Comparison of ENCODE assay signal across 24 cellular contexts in the genomic region with DNA sequence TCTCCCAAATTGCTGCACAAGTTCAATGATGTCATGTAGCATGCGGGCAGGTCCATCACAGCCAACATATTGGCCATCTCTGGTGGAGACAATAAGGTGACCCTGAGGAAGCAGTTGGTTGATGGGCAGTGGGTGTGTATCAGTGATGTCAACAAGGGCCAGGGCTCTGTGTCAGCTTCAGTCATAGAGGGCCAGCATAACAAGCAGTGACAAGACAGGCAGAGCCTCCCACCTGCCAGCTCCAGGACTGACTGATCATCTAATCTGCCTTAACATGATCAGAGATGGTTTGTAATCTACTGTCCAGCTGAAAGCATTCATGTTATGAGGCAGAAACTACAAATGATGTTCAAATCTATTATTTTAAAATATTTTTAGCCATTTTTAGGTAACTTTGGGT.
DNase-seq lines count a peak whose midpoint lies in the region; ATAC-seq, FAIRE-seq and TF ChIP-seq lines count a peak whose summit lies in the region.
"Had no signal": no experiment of that assay in that cellular context is flagged by ENCODE, and none has a peak within 500 bp of the region (broad histone marks: within the 10 kb centered on the region; RNA-seq: fewer than 3 reads in every experiment).

No MANE protein-coding gene starts in this region.

- H4K5ac ChIP-seq in IMR-90 (ENCODE audit: low read depth, low read length) = no peak overlapping the region

- no peak for TF ChIP-seq POLR2A in IMR-90 (IDR thresholded peaks at IDR 0.05; ENCODE audit: low read depth, low read length)
- TF ChIP-seq POLR2A in K562 (conservative IDR thresholded peaks at IDR 0.05) = no peak

- peak overlapping the region; percentile 53 for H2AFZ ChIP-seq in IMR-90 (replicated peaks; ENCODE audit: low read length, poor library complexity)
- H2AFZ ChIP-seq in K562 (ENCODE audit: low read depth, low read length) = no peak overlapping the region
- H2AFZ ChIP-seq: GM23338 had no signal

- no peak overlapping the region for H3K18ac ChIP-seq in IMR-90 (ENCODE audit: low read depth, low read length)

- H3K27ac Mint-ChIP-seq in type B pancreatic cell = peak overlapping the region; percentile 22
- H3K27ac Mint-ChIP-seq: CD4-positive, CD25-positive, alpha-beta regulatory T cell; CD8-positive, alpha-beta memory T cell; GM23338; IgD-negative memory B cell had no signal

- H3K36me3 Mint-ChIP-seq in type B pancreatic cell = peaks cover 28% of the 10 kb centered on the region
- peaks cover 47% of the 10 kb centered on the region for H3K36me3 Mint-ChIP-seq in activated T-cell treated with anti-CD3 and anti-CD28 coated beads, Interleukin-2, amount 50 U/mL, for 4 hours (ENCODE audit: insufficient read depth)

- H4K8ac ChIP-seq in IMR-90 (ENCODE audit: low read depth in 2 of 2, low read length in 2 of 2) = no peak overlapping the region

- TF ChIP-seq RAD21 in IMR-90 (IDR thresholded peaks at IDR 0.05; ENCODE audit: low read length) (no peak), K562 (CRISPR knock-in tag; conservative IDR thresholded peaks at IDR 0.05 in 1 of 2, IDR thresholded peaks at IDR 0.05 in 1 of 2) (no peak)

- POLR2A ChIA-PET in IMR-90 (lab: Charles Lee; ENCODE audit: unreplicated experiment) = no interaction called here
- POLR2A ChIA-PET in K562 (lab: Yijun Ruan, JAX) = interaction anchor here (0.6 to 1.5 kb wide), 2 partner anchors 11 to 29 kb away, joined by 3 read pairs; no protein-coding TSS in a partner anchor

- dilution Hi-C loops in IMR-90 (cut with HindIII; ENCODE audit: low sequenced_read_pairs, unreplicated experiment) = no loop called here

- no peak overlapping the region for H3K14ac ChIP-seq in IMR-90 (replicated peaks; ENCODE audit: low read depth, low read length)

- H3K27me3 Mint-ChIP-seq in type B pancreatic cell = no peaks in the 10 kb centered on the region
- no peaks in the 10 kb centered on the region for H3K27me3 Mint-ChIP-seq in activated T-cell treated with anti-CD3 and anti-CD28 coated beads, Interleukin-2, amount 50 U/mL, for 4 hours (ENCODE audit: low read depth)
- H3K27me3 Mint-ChIP-seq: CD4-positive, CD25-positive, alpha-beta regulatory T cell; CD8-positive, alpha-beta memory T cell; IgD-negative memory B cell had no signal

- no peak overlapping the region for H3K4ac ChIP-seq in IMR-90 (ENCODE audit: low read depth, low read length)

- peaks cover 0 to 3% of the 10 kb centered on the region in 2 experiments; a peak in 1 of 4 replicates for H3K79me1 ChIP-seq in IMR-90 (ENCODE audit: low read depth in 1 of 2, low read length in 2 of 2)

- BruUV-seq in IMR-90 (replicated peaks; lab: Mats Ljungman, UMichigan) = no TSS peak
- no TSS peak for BruUV-seq in K562 (replicated peaks; lab: Mats Ljungman, UMichigan)

- intact Hi-C loops in IMR-90 (cut with micrococcal nuclease) = no loop called here
- intact Hi-C loops in K562 (cut with micrococcal nuclease) = no loop called here

- no peak overlapping the region for H3K56ac ChIP-seq in IMR-90 (ENCODE audit: extremely low read depth, insufficient read depth, low read length)

- H3K9me1 ChIP-seq in IMR-90 (ENCODE audit: insufficient read depth, low read length) (peaks cover 6% of the 10 kb centered on the region), K562 (ENCODE audit: control insufficient read depth, insufficient read depth, low read length) (no peaks in the 10 kb centered on the region)

- no peak for FAIRE-seq in K562 (lab: Jason Lieb, UNC)
- FAIRE-seq: A204.1, GM12878, H54, HTR-8/SVneo had no signal

- H4K20me1 ChIP-seq in IMR-90 (ENCODE audit: insufficient read depth, low read length) (no peaks in the 10 kb centered on the region), K562 (replicated peaks; ENCODE audit: control insufficient read depth, insufficient read depth, low read length) (no peaks in the 10 kb centered on the region)

- H2BK5ac ChIP-seq in IMR-90 (ENCODE audit: low read depth, low read length, poor library complexity, severe bottlenecking) = no peak overlapping the region

- no peak for TF ChIP-seq EP300 in K562 (IDR thresholded peaks at IDR 0.05; ENCODE audit: low read length)

- H2BK20ac ChIP-seq in IMR-90 (ENCODE audit: low read depth, low read length) = no peak overlapping the region

- no peak for ATAC-seq in IMR-90 (ENCODE audit: low read depth)
- ATAC-seq in K562 = no peak
- no peak for ATAC-seq in HG03565 (IDR thresholded peaks at IDR 0.05; ENCODE audit: unreplicated experiment)
- ATAC-seq in activated T-cell treated with anti-CD3 and anti-CD28 coated beads, Interleukin-2, amount 50 U/mL, for 4 hours = no peak
- ATAC-seq: GM12878, GM23338 had no signal

- no peak overlapping the region for H2AK9ac ChIP-seq in IMR-90 (replicated peaks; ENCODE audit: low read depth, low read length, poor library complexity)

- DNase-seq in IMR-90 (no peak), K562 (ENCODE audit: extremely low read depth in 1 of 4, low spot score in 3 of 4) (no peak), epithelial cell of prostate (ENCODE audit: low read depth, low spot score) (no peak), type B pancreatic cell (ENCODE audit: extremely low spot score, unreplicated experiment) (no peak), coronary artery (ENCODE audit: low spot score) (no peak)
- DNase-seq in activated T-cell treated with anti-CD3 and anti-CD28 coated beads, Interleukin-2, amount 50 U/mL, for 4 hours = no peak
- DNase-seq: ACHN; BE2C; C1 segment of cervical spinal cord; CD4-positive, CD25-positive, alpha-beta regulatory T cell; CD8-positive, alpha-beta memory T cell; COR-L47; DMS 273 treated with DMSO at 0.1 percent for 48 hours; DMS53; DND-41; EL; HCEC 1CT had no signal

- CTCF ChIA-PET in IMR-90 (lab: Yijun Ruan, JAX) = no interaction called here
- CTCF ChIA-PET in K562 (lab: Yijun Ruan, JAX; ENCODE audit: low intra/inter-chr PET ratio) = no interaction called here

- H3K4me2 ChIP-seq in IMR-90 (ENCODE audit: low read depth, low read length) = no peak overlapping the region
- H3K4me2 ChIP-seq in K562 (ENCODE audit: insufficient read depth, low read length) = no peak overlapping the region
- H3K4me2 ChIP-seq: GM23338 had no signal

- no peak overlapping the region for H3K4me3 Mint-ChIP-seq in type B pancreatic cell
- no peak overlapping the region for H3K4me3 Mint-ChIP-seq in activated T-cell treated with anti-CD3 and anti-CD28 coated beads, Interleukin-2, amount 50 U/mL, for 4 hours
- H3K4me3 Mint-ChIP-seq: CD8-positive, alpha-beta memory T cell; GM23338 had no signal

- no peak overlapping the region for H2BK120ac ChIP-seq in IMR-90 (ENCODE audit: low read depth, low read length)

- H3K9me3 ChIP-seq in IMR-90 (ENCODE audit: control insufficient read depth, insufficient read depth, low read length) = no peaks in the 10 kb centered on the region
- no peaks in the 10 kb centered on the region for H3K9me3 ChIP-seq in K562 (replicated peaks; ENCODE audit: control insufficient read depth, insufficient read depth, low read depth, low read length)
- H3K9me3 ChIP-seq: BE2C had no signal

- H3K4me1 Mint-ChIP-seq in type B pancreatic cell (ENCODE audit: unreplicated experiment) = peaks cover 6% of the 10 kb centered on the region
- peaks cover 29% of the 10 kb centered on the region for H3K4me1 Mint-ChIP-seq in activated T-cell treated with anti-CD3 and anti-CD28 coated beads, Interleukin-2, amount 50 U/mL, for 4 hours (ENCODE audit: low read depth)

- no peak overlapping the region for H3K9ac ChIP-seq in IMR-90 (ENCODE audit: low read depth, low read length)
- H3K9ac ChIP-seq in K562 (ENCODE audit: insufficient read depth in 1 of 2, low read depth in 2 of 2, low read length in 2 of 2) = no peak overlapping the region

- H3K23ac ChIP-seq in IMR-90 (ENCODE audit: low read depth, low read length) = no peak overlapping the region

- no peaks in the 10 kb centered on the region for H3K79me2 ChIP-seq in K562 (ENCODE audit: control insufficient read depth, insufficient read depth, low read length)

- in situ Hi-C loops in IMR-90 (cut with MboI; ENCODE audit: low sequenced_read_pairs) (no loop called here), K562 (cut with MboI) (no loop called here)

- peak overlapping the region; percentile 59; the same call in 1 of the 2 replicates for H2AK5ac ChIP-seq in IMR-90 (ENCODE audit: low read depth, low read length)

- H3K36me3 ChIP-seq in IMR-90 (ENCODE audit: control insufficient read depth, insufficient read depth, low read length) (peaks cover 15% of the 10 kb centered on the region), K562 (ENCODE audit: control insufficient read depth, insufficient read depth, low read length) (peaks cover 45% of the 10 kb centered on the region; the same call in 2 of the 3 replicates)
- H3K36me3 ChIP-seq: BE2C had no signal

- H3K4me3 ChIP-seq in IMR-90 (ENCODE audit: insufficient read depth, low read depth, low read length) (no peak overlapping the region), K562 (no peak overlapping the region), coronary artery (no peak overlapping the region)
- H3K4me3 ChIP-seq: GM12878, GM23338 had no signal

- H3K27me3 ChIP-seq in IMR-90 (ENCODE audit: control insufficient read depth, insufficient read depth, low read length) (no peaks in the 10 kb centered on the region), K562 (ENCODE audit: control insufficient read depth in 2 of 2, insufficient read depth in 2 of 2, low read length in 2 of 2) (no peaks in the 10 kb centered on the region)
- H3K27me3 ChIP-seq: BE2C had no signal

- H3K27ac ChIP-seq in IMR-90 (ENCODE audit: insufficient read depth, low read length) (no peak overlapping the region), K562 (ENCODE audit: extremely low read depth, low read depth, low read length) (no peak overlapping the region), epithelial cell of prostate (peak overlapping the region; percentile 92), coronary artery (no peak overlapping the region)

- no peak overlapping the region for H4K91ac ChIP-seq in IMR-90 (ENCODE audit: insufficient read depth, low read depth, low read length)

- peak overlapping the region; percentile 52; the same call in 1 of the 3 replicates for H2BK15ac ChIP-seq in IMR-90 (ENCODE audit: low read depth, low read length)

- 0 out of 2 replicates have a peak, but pooled peaks cover 2% of the 10 kb centered on the region for H3K4me1 ChIP-seq in IMR-90 (ENCODE audit: control insufficient read depth, insufficient read depth, low read length)
- peaks cover 0 to 3% of the 10 kb centered on the region in 2 experiments; a peak in 1 of 5 replicates for H3K4me1 ChIP-seq in K562 (replicated peaks in 1 of 2; ENCODE audit: control insufficient read depth in 2 of 2, insufficient read depth in 2 of 2, low read length in 2 of 2)
- H3K4me1 ChIP-seq: BE2C had no signal

- no CpG with 5 or more reads among the region's 1 CpG for WGBS in IMR-90 (ENCODE audit: extremely low coverage in 2 of 2, insufficient read length in 1 of 2), 2 experiments
- 80% methylated on average over 1 of the region's 1 CpG for WGBS in K562 (ENCODE audit: insufficient coverage, low coverage, missing lambda C conversion rate)

- no peaks in the 10 kb centered on the region for H3K9me3 Mint-ChIP-seq in type B pancreatic cell
- no peaks in the 10 kb centered on the region for H3K9me3 Mint-ChIP-seq in activated T-cell treated with anti-CD3 and anti-CD28 coated beads, Interleukin-2, amount 50 U/mL, for 4 hours
- H3K9me3 Mint-ChIP-seq: CD8-positive, alpha-beta memory T cell; GM23338 had no signal

- TF ChIP-seq CTCF in IMR-90 (conservative IDR thresholded peaks at IDR 0.05; ENCODE audit: low read depth, low read length) (no peak), K562 (IDR thresholded peaks at IDR 0.05 in 2 of 3, conservative IDR thresholded peaks at IDR 0.05 in 1 of 3; ENCODE audit: insufficient read depth in 2 of 3, low read depth in 1 of 3, low read length in 3 of 3) (no peak), type B pancreatic cell (conservative IDR thresholded peaks at IDR 0.05) (no peak), coronary artery (IDR thresholded peaks at IDR 0.05) (no peak)
